ENCODE assay signal across 15 cellular contexts in the genomic region with DNA sequence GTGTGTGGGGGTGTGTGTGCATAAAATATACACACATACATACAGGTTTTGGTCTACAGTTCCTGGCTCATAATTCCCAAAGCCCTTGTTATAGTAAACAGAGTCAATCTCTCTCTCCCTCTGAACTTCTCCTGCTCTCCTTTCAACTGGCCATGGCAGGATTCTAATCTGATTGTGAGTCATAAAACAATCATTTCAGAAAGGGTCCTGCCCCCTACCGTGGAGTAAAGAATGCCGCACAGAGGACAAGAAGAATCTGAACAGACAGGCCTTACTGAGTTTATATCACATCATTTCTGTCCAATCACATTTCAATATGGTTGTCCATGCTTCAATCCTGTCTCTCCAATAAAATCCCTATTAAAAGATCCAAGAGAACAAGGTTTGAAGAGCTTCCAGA.
A peak's percentile ranks its signal among the peaks of the same experiment; 100 is the strongest.
DNase-seq lines count a peak whose midpoint lies in the region; ATAC-seq, FAIRE-seq and TF ChIP-seq lines count a peak whose summit lies in the region.
"Had no signal": no experiment of that assay in that cellular context is flagged by ENCODE, and none has a peak within 500 bp of the region (broad histone marks: within the 10 kb centered on the region; RNA-seq: fewer than 3 reads in every experiment).

No MANE protein-coding gene starts in this region.

- no peaks in the 10 kb centered on the region for H3K36me3 ChIP-seq in testis (ENCODE audit: low read depth, missing control alignments)
- H3K36me3 ChIP-seq: BLaER1 treated with 17β-estradiol and CSF1 and Interleukin-3, amounts not matched to agents 10 nM and 100 nM; left ventricle myocardium inferior; neutrophil had no signal

- peak; percentile 45 for DNase-seq in A172 (ENCODE audit: low spot score)
- peak; percentile 13 for DNase-seq in GM04504 (ENCODE audit: low read depth)
- peak; percentile 15 for DNase-seq in SK-MEL-5 (ENCODE audit: low read depth, low spot score)
- DNase-seq in fibroblast of the conjunctiva (ENCODE audit: low read depth) = peak; percentile 2
- no peak for DNase-seq in frontal cortex (ENCODE audit: low spot score in 2 of 2)
- no peak for DNase-seq in testis
- DNase-seq: activated CD4-positive, alpha-beta T cell treated with anti-CD3 and anti-CD28 coated beads, Interleukin-2, amount 10 ng/mL, durations not matched to agents 24 days and 14 days; activated effector memory CD4-positive, alpha-beta T cell treated with anti-CD3 and anti-CD28 coated beads, Interleukin-2, amount 50 U/mL, for 16 hours; left ventricle myocardium inferior; NCI-H1105 treated with DMSO at 0.1 percent for 48 hours had no signal

- no peak for TF ChIP-seq CTCF in testis (IDR thresholded peaks at IDR 0.05)

- in situ Hi-C loops in SK-MEL-5 (cut with HindIII; ENCODE audit: low pct_unique_long_range_greater_than_20kb, low sequenced_read_pairs) = no loop called here

- ATAC-seq in HG02610 (IDR thresholded peaks at IDR 0.05; ENCODE audit: unreplicated experiment) = no peak
- no peak for ATAC-seq in HG03159 (IDR thresholded peaks at IDR 0.05; ENCODE audit: unreplicated experiment)

- no peaks in the 10 kb centered on the region for H3K4me1 ChIP-seq in testis
- H3K4me1 ChIP-seq: BLaER1 treated with 17β-estradiol and CSF1 and Interleukin-3, amounts not matched to agents 10 nM and 100 nM; left ventricle myocardium inferior had no signal

- no peak overlapping the region for H3K27ac ChIP-seq in testis
- H3K27ac ChIP-seq: BLaER1 treated with 17β-estradiol and CSF1 and Interleukin-3, amounts not matched to agents 10 nM and 100 nM; left ventricle myocardium inferior; neutrophil had no signal

- H3K9me3 ChIP-seq in testis = no peaks in the 10 kb centered on the region
- H3K9me3 ChIP-seq: BLaER1 treated with 17β-estradiol and CSF1 and Interleukin-3, amounts not matched to agents 10 nM and 100 nM; neutrophil had no signal

- WGBS in testis, 2 donors = 33 to 39% methylated on average over 2 of the region's 2 CpGs

- no peak overlapping the region for H3K4me3 ChIP-seq in testis
- H3K4me3 ChIP-seq: BLaER1 treated with 17β-estradiol and CSF1 and Interleukin-3, amounts not matched to agents 10 nM and 100 nM; left ventricle myocardium inferior had no signal

- no peak for FAIRE-seq in frontal cortex (lab: Jason Lieb, UNC)
- FAIRE-seq: colon had no signal

- no peaks in the 10 kb centered on the region for H3K27me3 ChIP-seq in testis
- H3K27me3 ChIP-seq: BLaER1 treated with 17β-estradiol and CSF1 and Interleukin-3, amounts not matched to agents 10 nM and 100 nM; neutrophil had no signal

- TF ChIP-seq POLR2A in testis (IDR thresholded peaks at IDR 0.05) = no peak

- intact Hi-C loops in testis (cut with DNase I; ENCODE audit: low total_unique reads) = no loop called here

Comparison
In these comparisons a context has a peak if more than half of its experiments do, and no peak if none do; other contexts are left out.
1. DNase-seq: peak in A172 (single experiment), GM04504 (single experiment), SK-MEL-5 (single experiment) and fibroblast of the conjunctiva (single experiment); none in frontal cortex (0 of 2) and testis (single experiment).